In the genomic region with DNA sequence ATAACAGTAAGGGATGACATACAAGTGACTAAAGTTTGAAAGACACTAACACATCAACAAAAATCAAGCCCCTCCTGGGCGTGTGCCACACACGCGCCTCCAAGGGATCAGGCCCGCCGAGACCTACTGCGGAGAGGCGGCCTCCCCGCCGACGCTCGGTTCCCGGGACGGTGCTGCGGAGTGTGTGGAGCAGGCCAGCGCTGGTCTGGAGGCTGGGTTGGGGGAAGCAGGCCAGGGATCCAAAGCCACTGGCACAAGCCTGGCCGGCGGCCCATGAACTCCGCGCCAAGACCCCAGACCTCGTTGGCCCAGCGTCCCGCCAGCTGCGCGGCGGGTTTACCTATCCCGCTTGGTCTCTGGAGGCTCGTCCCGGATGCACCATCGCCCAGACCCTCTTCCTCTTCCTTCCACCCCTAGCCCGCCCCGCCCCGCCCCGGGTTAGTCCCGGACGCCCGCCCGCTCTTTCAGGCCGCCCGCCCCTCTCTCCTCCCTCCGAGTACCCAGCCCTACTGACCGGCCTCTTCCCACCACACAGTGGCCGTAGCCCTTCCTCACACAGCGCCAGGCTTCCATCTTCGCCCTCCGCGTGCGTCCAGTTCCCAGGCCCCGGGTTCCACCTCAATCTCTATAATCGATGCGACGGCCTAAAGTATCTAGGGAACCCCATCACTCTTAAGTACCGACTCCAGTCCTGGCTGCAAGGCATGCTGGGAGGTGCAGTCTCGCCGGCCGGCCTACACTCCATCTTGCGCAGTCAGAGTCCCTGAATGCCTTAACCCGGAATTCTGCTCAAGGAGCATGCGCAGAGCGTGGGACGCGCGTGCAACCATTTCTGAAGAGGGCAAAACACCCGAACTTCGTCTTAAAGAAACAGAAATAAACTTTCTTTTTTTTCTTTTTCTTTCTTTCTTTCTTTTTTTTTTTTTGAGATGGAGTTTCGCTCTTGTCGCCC, we compare ENCODE assay signal across 1 cellular context.
A peak's percentile ranks its signal among the peaks of the same experiment; 100 is the strongest.
TF ChIP-seq lines count a peak whose summit lies in the region.

A gene with protein sequence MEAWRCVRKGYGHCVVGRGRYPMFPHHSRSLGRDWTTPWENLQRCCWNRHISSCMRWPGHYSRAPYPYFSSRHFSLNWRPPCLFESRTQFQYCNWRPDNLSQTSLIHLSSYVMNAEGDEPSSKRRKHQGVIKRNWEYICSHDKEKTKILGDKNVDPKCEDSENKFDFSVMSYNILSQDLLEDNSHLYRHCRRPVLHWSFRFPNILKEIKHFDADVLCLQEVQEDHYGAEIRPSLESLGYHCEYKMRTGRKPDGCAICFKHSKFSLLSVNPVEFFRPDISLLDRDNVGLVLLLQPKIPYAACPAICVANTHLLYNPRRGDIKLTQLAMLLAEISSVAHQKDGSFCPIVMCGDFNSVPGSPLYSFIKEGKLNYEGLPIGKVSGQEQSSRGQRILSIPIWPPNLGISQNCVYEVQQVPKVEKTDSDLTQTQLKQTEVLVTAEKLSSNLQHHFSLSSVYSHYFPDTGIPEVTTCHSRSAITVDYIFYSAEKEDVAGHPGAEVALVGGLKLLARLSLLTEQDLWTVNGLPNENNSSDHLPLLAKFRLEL (minus strand): TSS at position 769 of the 952 bp plus-strand sequence. CDS start 196 bp downstream, at position 573.

TF ChIP-seq in HepG2, 621 proteins besides CTCF, POLR2A, EP300 and RAD21 (continued from another document and continues in another):
- TF ChIP-seq MEIS2 (CRISPR knock-in tag; IDR thresholded peaks at IDR 0.05), result peak; percentile 36; the same call in 1 of the 2 replicates
- no peak for TF ChIP-seq RAD51 (IDR thresholded peaks at IDR 0.05; ENCODE audit: borderline replicate concordance)
- TF ChIP-seq KLF11 (CRISPR knock-in tag; IDR thresholded peaks at IDR 0.05), result 0 out of 2 replicates have a peak, but pooled peaks have one; percentile 17
- TF ChIP-seq, protein P1, sequence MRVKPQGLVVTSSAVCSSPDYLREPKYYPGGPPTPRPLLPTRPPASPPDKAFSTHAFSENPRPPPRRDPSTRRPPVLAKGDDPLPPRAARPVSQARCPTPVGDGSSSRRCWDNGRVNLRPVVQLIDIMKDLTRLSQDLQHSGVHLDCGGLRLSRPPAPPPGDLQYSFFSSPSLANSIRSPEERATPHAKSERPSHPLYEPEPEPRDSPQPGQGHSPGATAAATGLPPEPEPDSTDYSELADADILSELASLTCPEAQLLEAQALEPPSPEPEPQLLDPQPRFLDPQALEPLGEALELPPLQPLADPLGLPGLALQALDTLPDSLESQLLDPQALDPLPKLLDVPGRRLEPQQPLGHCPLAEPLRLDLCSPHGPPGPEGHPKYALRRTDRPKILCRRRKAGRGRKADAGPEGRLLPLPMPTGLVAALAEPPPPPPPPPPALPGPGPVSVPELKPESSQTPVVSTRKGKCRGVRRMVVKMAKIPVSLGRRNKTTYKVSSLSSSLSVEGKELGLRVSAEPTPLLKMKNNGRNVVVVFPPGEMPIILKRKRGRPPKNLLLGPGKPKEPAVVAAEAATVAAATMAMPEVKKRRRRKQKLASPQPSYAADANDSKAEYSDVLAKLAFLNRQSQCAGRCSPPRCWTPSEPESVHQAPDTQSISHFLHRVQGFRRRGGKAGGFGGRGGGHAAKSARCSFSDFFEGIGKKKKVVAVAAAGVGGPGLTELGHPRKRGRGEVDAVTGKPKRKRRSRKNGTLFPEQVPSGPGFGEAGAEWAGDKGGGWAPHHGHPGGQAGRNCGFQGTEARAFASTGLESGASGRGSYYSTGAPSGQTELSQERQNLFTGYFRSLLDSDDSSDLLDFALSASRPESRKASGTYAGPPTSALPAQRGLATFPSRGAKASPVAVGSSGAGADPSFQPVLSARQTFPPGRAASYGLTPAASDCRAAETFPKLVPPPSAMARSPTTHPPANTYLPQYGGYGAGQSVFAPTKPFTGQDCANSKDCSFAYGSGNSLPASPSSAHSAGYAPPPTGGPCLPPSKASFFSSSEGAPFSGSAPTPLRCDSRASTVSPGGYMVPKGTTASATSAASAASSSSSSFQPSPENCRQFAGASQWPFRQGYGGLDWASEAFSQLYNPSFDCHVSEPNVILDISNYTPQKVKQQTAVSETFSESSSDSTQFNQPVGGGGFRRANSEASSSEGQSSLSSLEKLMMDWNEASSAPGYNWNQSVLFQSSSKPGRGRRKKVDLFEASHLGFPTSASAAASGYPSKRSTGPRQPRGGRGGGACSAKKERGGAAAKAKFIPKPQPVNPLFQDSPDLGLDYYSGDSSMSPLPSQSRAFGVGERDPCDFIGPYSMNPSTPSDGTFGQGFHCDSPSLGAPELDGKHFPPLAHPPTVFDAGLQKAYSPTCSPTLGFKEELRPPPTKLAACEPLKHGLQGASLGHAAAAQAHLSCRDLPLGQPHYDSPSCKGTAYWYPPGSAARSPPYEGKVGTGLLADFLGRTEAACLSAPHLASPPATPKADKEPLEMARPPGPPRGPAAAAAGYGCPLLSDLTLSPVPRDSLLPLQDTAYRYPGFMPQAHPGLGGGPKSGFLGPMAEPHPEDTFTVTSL (CRISPR knock-in tag; IDR thresholded peaks at IDR 0.05; ENCODE audit: borderline replicate concordance), result no peak
- no peak for TF ChIP-seq ZBTB1 (CRISPR knock-in tag; IDR thresholded peaks at IDR 0.05; ENCODE audit: borderline replicate concordance)
- peak; percentile 66; the same call in 1 of the 2 replicates for TF ChIP-seq ZKSCAN5 (CRISPR knock-in tag; IDR thresholded peaks at IDR 0.05)
- TF ChIP-seq, protein P2, sequence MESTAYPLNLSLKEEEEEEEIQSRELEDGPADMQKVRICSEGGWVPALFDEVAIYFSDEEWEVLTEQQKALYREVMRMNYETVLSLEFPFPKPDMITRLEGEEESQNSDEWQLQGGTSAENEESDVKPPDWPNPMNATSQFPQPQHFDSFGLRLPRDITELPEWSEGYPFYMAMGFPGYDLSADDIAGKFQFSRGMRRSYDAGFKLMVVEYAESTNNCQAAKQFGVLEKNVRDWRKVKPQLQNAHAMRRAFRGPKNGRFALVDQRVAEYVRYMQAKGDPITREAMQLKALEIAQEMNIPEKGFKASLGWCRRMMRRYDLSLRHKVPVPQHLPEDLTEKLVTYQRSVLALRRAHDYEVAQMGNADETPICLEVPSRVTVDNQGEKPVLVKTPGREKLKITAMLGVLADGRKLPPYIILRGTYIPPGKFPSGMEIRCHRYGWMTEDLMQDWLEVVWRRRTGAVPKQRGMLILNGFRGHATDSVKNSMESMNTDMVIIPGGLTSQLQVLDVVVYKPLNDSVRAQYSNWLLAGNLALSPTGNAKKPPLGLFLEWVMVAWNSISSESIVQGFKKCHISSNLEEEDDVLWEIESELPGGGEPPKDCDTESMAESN (CRISPR knock-in tag; conservative IDR thresholded peaks at IDR 0.05), result peak; percentile 40; the same call in 1 of the 2 replicates
- TF ChIP-seq KDM3A (CRISPR knock-in tag; IDR thresholded peaks at IDR 0.05; ENCODE audit: low read depth), result peak; percentile 38; the same call in 1 of the 2 replicates
- TF ChIP-seq, protein P3, sequence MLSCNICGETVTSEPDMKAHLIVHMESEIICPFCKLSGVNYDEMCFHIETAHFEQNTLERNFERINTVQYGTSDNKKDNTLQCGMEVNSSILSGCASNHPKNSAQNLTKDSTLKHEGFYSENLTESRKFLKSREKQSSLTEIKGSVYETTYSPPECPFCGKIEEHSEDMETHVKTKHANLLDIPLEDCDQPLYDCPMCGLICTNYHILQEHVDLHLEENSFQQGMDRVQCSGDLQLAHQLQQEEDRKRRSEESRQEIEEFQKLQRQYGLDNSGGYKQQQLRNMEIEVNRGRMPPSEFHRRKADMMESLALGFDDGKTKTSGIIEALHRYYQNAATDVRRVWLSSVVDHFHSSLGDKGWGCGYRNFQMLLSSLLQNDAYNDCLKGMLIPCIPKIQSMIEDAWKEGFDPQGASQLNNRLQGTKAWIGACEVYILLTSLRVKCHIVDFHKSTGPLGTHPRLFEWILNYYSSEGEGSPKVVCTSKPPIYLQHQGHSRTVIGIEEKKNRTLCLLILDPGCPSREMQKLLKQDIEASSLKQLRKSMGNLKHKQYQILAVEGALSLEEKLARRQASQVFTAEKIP (CRISPR knock-in tag; IDR thresholded peaks at IDR 0.05; ENCODE audit: borderline replicate concordance), result no peak
- TF ChIP-seq, protein P4, sequence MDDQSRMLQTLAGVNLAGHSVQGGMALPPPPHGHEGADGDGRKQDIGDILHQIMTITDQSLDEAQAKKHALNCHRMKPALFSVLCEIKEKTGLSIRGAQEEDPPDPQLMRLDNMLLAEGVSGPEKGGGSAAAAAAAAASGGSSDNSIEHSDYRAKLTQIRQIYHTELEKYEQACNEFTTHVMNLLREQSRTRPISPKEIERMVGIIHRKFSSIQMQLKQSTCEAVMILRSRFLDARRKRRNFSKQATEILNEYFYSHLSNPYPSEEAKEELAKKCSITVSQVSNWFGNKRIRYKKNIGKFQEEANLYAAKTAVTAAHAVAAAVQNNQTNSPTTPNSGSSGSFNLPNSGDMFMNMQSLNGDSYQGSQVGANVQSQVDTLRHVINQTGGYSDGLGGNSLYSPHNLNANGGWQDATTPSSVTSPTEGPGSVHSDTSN (CRISPR knock-in tag; IDR thresholded peaks at IDR 0.05; ENCODE audit: borderline replicate concordance), result peak; percentile 86; the same call in 1 of the 2 replicates
- TF ChIP-seq, protein P5, sequence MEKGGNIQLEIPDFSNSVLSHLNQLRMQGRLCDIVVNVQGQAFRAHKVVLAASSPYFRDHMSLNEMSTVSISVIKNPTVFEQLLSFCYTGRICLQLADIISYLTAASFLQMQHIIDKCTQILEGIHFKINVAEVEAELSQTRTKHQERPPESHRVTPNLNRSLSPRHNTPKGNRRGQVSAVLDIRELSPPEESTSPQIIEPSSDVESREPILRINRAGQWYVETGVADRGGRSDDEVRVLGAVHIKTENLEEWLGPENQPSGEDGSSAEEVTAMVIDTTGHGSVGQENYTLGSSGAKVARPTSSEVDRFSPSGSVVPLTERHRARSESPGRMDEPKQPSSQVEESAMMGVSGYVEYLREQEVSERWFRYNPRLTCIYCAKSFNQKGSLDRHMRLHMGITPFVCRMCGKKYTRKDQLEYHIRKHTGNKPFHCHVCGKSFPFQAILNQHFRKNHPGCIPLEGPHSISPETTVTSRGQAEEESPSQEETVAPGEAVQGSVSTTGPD (CRISPR knock-in tag; IDR thresholded peaks at IDR 0.05), result no peak
- TF ChIP-seq, protein P6, sequence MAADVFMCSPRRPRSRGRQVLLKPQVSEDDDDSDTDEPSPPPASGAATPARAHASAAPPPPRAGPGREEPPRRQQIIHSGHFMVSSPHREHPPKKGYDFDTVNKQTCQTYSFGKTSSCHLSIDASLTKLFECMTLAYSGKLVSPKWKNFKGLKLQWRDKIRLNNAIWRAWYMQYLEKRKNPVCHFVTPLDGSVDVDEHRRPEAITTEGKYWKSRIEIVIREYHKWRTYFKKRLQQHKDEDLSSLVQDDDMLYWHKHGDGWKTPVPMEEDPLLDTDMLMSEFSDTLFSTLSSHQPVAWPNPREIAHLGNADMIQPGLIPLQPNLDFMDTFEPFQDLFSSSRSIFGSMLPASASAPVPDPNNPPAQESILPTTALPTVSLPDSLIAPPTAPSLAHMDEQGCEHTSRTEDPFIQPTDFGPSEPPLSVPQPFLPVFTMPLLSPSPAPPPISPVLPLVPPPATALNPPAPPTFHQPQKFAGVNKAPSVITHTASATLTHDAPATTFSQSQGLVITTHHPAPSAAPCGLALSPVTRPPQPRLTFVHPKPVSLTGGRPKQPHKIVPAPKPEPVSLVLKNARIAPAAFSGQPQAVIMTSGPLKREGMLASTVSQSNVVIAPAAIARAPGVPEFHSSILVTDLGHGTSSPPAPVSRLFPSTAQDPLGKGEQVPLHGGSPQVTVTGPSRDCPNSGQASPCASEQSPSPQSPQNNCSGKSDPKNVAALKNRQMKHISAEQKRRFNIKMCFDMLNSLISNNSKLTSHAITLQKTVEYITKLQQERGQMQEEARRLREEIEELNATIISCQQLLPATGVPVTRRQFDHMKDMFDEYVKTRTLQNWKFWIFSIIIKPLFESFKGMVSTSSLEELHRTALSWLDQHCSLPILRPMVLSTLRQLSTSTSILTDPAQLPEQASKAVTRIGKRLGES (CRISPR knock-in tag; IDR thresholded peaks at IDR 0.05; ENCODE audit: borderline replicate concordance), result no peak
- TF ChIP-seq ZNF672 (CRISPR knock-in tag; IDR thresholded peaks at IDR 0.05), result no peak
- no peak for TF ChIP-seq ZBTB42 (CRISPR knock-in tag; IDR thresholded peaks at IDR 0.05)
- TF ChIP-seq PAWR (CRISPR knock-in tag; IDR thresholded peaks at IDR 0.05; ENCODE audit: borderline replicate concordance), result no peak
- no peak for TF ChIP-seq ZNF260 (CRISPR knock-in tag; IDR thresholded peaks at IDR 0.05; ENCODE audit: borderline replicate concordance, low read depth)
- TF ChIP-seq, protein P7, sequence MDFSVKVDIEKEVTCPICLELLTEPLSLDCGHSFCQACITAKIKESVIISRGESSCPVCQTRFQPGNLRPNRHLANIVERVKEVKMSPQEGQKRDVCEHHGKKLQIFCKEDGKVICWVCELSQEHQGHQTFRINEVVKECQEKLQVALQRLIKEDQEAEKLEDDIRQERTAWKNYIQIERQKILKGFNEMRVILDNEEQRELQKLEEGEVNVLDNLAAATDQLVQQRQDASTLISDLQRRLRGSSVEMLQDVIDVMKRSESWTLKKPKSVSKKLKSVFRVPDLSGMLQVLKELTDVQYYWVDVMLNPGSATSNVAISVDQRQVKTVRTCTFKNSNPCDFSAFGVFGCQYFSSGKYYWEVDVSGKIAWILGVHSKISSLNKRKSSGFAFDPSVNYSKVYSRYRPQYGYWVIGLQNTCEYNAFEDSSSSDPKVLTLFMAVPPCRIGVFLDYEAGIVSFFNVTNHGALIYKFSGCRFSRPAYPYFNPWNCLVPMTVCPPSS (IDR thresholded peaks at IDR 0.05), result no peak
- peak; percentile 94 for TF ChIP-seq ELF1 (CRISPR knock-in tag; IDR thresholded peaks at IDR 0.05)
- TF ChIP-seq CEBPG (CRISPR knock-in tag; IDR thresholded peaks at IDR 0.05), result peak; percentile 63
- TF ChIP-seq ISX (CRISPR knock-in tag; conservative IDR thresholded peaks at IDR 0.05), result no peak
- TF ChIP-seq ZNF776 (CRISPR knock-in tag; IDR thresholded peaks at IDR 0.05), result no peak
- no peak for TF ChIP-seq ZNF703 (CRISPR knock-in tag; IDR thresholded peaks at IDR 0.05; ENCODE audit: borderline replicate concordance)
- TF ChIP-seq HNRNPUL1 (IDR thresholded peaks at IDR 0.05; ENCODE audit: low read depth, low read length), result no peak
- TF ChIP-seq, protein P8, sequence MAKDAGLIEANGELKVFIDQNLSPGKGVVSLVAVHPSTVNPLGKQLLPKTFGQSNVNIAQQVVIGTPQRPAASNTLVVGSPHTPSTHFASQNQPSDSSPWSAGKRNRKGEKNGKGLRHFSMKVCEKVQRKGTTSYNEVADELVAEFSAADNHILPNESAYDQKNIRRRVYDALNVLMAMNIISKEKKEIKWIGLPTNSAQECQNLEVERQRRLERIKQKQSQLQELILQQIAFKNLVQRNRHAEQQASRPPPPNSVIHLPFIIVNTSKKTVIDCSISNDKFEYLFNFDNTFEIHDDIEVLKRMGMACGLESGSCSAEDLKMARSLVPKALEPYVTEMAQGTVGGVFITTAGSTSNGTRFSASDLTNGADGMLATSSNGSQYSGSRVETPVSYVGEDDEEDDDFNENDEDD (CRISPR knock-in tag; IDR thresholded peaks at IDR 0.05; ENCODE audit: borderline replicate concordance), result peak; percentile 35; the same call in 1 of the 2 replicates
- no peak for TF ChIP-seq ZNF274 (CRISPR knock-in tag; IDR thresholded peaks at IDR 0.05)
- TF ChIP-seq SOX6 (IDR thresholded peaks at IDR 0.05), result no peak
- TF ChIP-seq SOX6 (CRISPR knock-in tag; IDR thresholded peaks at IDR 0.05), result peak; percentile 41
- peak; percentile 80; the same call in 1 of the 2 replicates for TF ChIP-seq ZNF546 (CRISPR knock-in tag; conservative IDR thresholded peaks at IDR 0.05)
- no peak for TF ChIP-seq PAF1 (CRISPR knock-in tag; IDR thresholded peaks at IDR 0.05)
- peak; percentile 54 for TF ChIP-seq ZEB1 (IDR thresholded peaks at IDR 0.05; ENCODE audit: insufficient replicate concordance, low read depth)
- TF ChIP-seq SP4 (CRISPR knock-in tag; IDR thresholded peaks at IDR 0.05), result peak; percentile 68
- TF ChIP-seq SMAD3 (CRISPR knock-in tag; IDR thresholded peaks at IDR 0.05), result peak; percentile 32; the same call in 1 of the 2 replicates
- peak; percentile 69; the same call in 1 of the 2 replicates for TF ChIP-seq NKX3-1 (CRISPR knock-in tag; IDR thresholded peaks at IDR 0.05)
- TF ChIP-seq HNF4G (IDR thresholded peaks at IDR 0.05; ENCODE audit: borderline replicate concordance, low read depth, low read length), result no peak
- TF ChIP-seq HNF4G (CRISPR knock-in tag; IDR thresholded peaks at IDR 0.05; ENCODE audit: borderline replicate concordance, low read depth), result no peak
